Comparison of ENCODE assay signal across 6 cellular contexts in genomic region chr9:35748239-35748857, GRCh38. TPM values are rescaled to one million over a fixed set of nuclear protein-coding genes. Genes with fewer than 3 reads are reported as not detected.
A peak's percentile ranks its signal among the peaks of the same experiment; 100 is the strongest.
DNase-seq lines count a peak whose midpoint lies in the region; ATAC-seq, FAIRE-seq and TF ChIP-seq lines count a peak whose summit lies in the region.

No MANE protein-coding gene starts in this region.

- CTCF ChIA-PET in Caco-2 (lab: Charles Lee): interaction anchor here (1.0 to 3.4 kb wide), 8 partner anchors 10 to 90 kb away, joined by 3 to 21 read pairs (median 8); partner anchors contain the start of genes CCDC107, CREB3, RMRP and TLN1

- H3K27me3 Mint-ChIP-seq in Caco-2 (ENCODE audit: insufficient read depth, unreplicated experiment): no peaks in the 10 kb centered on the region

- no peaks in the 10 kb centered on the region for H3K9me3 ChIP-seq in Caco-2
- H3K9me3 ChIP-seq in Peyer's patch: no peaks in the 10 kb centered on the region
- H3K9me3 ChIP-seq in left ventricle myocardium inferior (replicated peaks): no peaks in the 10 kb centered on the region
- no peaks in the 10 kb centered on the region for H3K9me3 ChIP-seq in upper lobe of left lung

- intact Hi-C loops in Caco-2 (cut with micrococcal nuclease; ENCODE audit: unreplicated experiment) (loop anchor here (2.0 to 5.0 kb wide), 2 partner anchors 16 to 69 kb away; partner anchors contain the start of genes CREB3, HINT2 and TLN1), left ventricle myocardium inferior (cut with micrococcal nuclease) (no loop called here)

- H3K4me3 ChIP-seq in Caco-2 (ENCODE audit: low read depth, low read length) (peak overlapping the region; percentile 89), Peyer's patch (peak overlapping the region; percentile 90 to 96 (median 94)), left ventricle myocardium inferior (peak overlapping the region; percentile 80), upper lobe of left lung (peak overlapping the region; percentile 76 to 90 (median 88))

- H3K27me3 ChIP-seq in Caco-2 (replicated peaks; ENCODE audit: control insufficient read depth, insufficient read depth, low read length): no peaks in the 10 kb centered on the region
- no peaks in the 10 kb centered on the region for H3K27me3 ChIP-seq in Peyer's patch
- H3K27me3 ChIP-seq in left ventricle myocardium inferior (ENCODE audit: low read depth): no peaks in the 10 kb centered on the region
- H3K27me3 ChIP-seq in upper lobe of left lung: no peaks in the 10 kb centered on the region

- 0% methylated on average over 1 to 24 of the region's 24 CpGs for WGBS in upper lobe of left lung, 2 donors

- H3K36me3 Mint-ChIP-seq in Caco-2 (ENCODE audit: insufficient read depth, unreplicated experiment): peaks cover 49% of the 10 kb centered on the region

- no peak for ATAC-seq in upper lobe of left lung (ENCODE audit: low FRiP score in 2 of 2)

- peaks cover 23% of the 10 kb centered on the region for H3K4me1 ChIP-seq in Caco-2
- H3K4me1 ChIP-seq in Peyer's patch: peaks cover 0 to 52% (median 17%) of the 10 kb centered on the region in 4 donors
- H3K4me1 ChIP-seq in left ventricle myocardium inferior: peaks cover 77% of the 10 kb centered on the region
- H3K4me1 ChIP-seq in upper lobe of left lung: peaks cover 32 to 66% (median 45%) of the 10 kb centered on the region in 4 donors

- no peak for TF ChIP-seq CTCF in Caco-2 (IDR thresholded peaks at IDR 0.05; ENCODE audit: insufficient read depth in 1 of 2, low read depth in 1 of 2, low read length in 1 of 2, severe bottlenecking in 1 of 2, unreplicated experiment in 1 of 2)
- no peak for TF ChIP-seq CTCF in Peyer's patch (IDR thresholded peaks at IDR 0.05)
- TF ChIP-seq CTCF in left ventricle myocardium inferior (IDR thresholded peaks at IDR 0.05; ENCODE audit: borderline replicate concordance): no peak
- no peak for TF ChIP-seq CTCF in upper lobe of left lung (IDR thresholded peaks at IDR 0.05)

- H3K36me3 ChIP-seq in Caco-2 (ENCODE audit: control insufficient read depth, insufficient read depth, low read length): peaks cover 8% of the 10 kb centered on the region
- H3K36me3 ChIP-seq in Peyer's patch: peaks cover 0 to 47% (median 0%) of the 10 kb centered on the region in 3 donors
- H3K36me3 ChIP-seq in left ventricle myocardium inferior: peaks cover 53% of the 10 kb centered on the region
- H3K36me3 ChIP-seq in upper lobe of left lung: peaks cover 15 to 48% (median 41%) of the 10 kb centered on the region in 4 donors

- H3K27ac ChIP-seq in Peyer's patch (peak overlapping the region; percentile 97 to 99 (median 97)), left ventricle myocardium inferior (replicated peaks) (peak overlapping the region; percentile 95), upper lobe of left lung (peak overlapping the region; percentile 90 to 97 (median 94))

- H3K4me1 Mint-ChIP-seq in Caco-2 (ENCODE audit: low read depth, unreplicated experiment): peaks cover 22% of the 10 kb centered on the region

- no peak for DNase-seq in Caco-2
- DNase-seq in Peyer's patch: no peak
- no peak for DNase-seq in left ventricle myocardium inferior
- DNase-seq in upper lobe of left lung: no peak
- DNase-seq in H54 (ENCODE audit: insufficient read length, low spot score): no peak
- no peak for DNase-seq in germinal center (ENCODE audit: low spot score)

- no peaks in the 10 kb centered on the region for H3K9me3 Mint-ChIP-seq in Caco-2 (ENCODE audit: unreplicated experiment)

- BruUV-seq in Caco-2 (replicated peaks; lab: Mats Ljungman, UMichigan): no TSS peak

- FAIRE-seq in H54 (lab: Jason Lieb, UNC): no peak

- H3K27ac Mint-ChIP-seq in Caco-2 (ENCODE audit: unreplicated experiment): peak overlapping the region; percentile 85

- H3K4me3 Mint-ChIP-seq in Caco-2 (ENCODE audit: unreplicated experiment): peak overlapping the region; percentile 86

- POLR2A ChIA-PET in Caco-2 (lab: Charles Lee): interaction anchor here (0.5 to 4.1 kb wide), 12 partner anchors 9 to 259 kb away, joined by 3 to 41 read pairs (median 5); partner anchors contain the start of genes CCDC107, CREB3, HINT2 and RMRP

- TF ChIP-seq EP300 in upper lobe of left lung (IDR thresholded peaks at IDR 0.05): no peak

- TF ChIP-seq POLR2A in Peyer's patch (IDR thresholded peaks at IDR 0.05) (no peak), upper lobe of left lung (IDR thresholded peaks at IDR 0.05) (no peak), H54 (IDR thresholded peaks at IDR 0.05; ENCODE audit: low read depth, low read length) (no peak)

RNA-seq across cellular contexts. Expression of gene GBA2, which starts 0.7 kb away (rescaled TPM):
- total RNA-seq in Caco-2 (2022) (108 and 111 TPM in 2 replicates), Peyer's patch (100 to 1,000 TPM; 263 to 474 (median 436) TPM), left ventricle myocardium inferior (75.0 TPM), upper lobe of left lung (100 to 1,000 TPM in 1 of 6 donors, 10 to 100 TPM in 5; 60.4 to 189 (median 77.0) TPM)

RNA-seq across cellular contexts. Expression of gene RGP1, which starts 0.7 kb away (rescaled TPM):
- total RNA-seq in Caco-2 (2022): 25.0 and 27.1 TPM in 2 replicates
- 10 to 100 TPM; 16.5 to 44.4 (median 38.3) TPM for total RNA-seq in Peyer's patch
- total RNA-seq in left ventricle myocardium inferior: 30.2 TPM
- total RNA-seq in upper lobe of left lung: 10 to 100 TPM; 20.1 to 34.4 (median 23.5) TPM

RNA-seq across cellular contexts. Expression of gene MSMP, which starts 5.7 kb away (rescaled TPM):
- not detected in 2 replicates for total RNA-seq in Caco-2 (2022)
- total RNA-seq in Peyer's patch: not detected
- total RNA-seq in left ventricle myocardium inferior: not detected
- total RNA-seq in upper lobe of left lung: 1 to 10 TPM in 2 of 6 donors, not detected in 4; 1.1 to 2.8 TPM

RNA-seq across cellular contexts. Expression of gene CREB3, which starts 15.9 kb away (rescaled TPM):
- total RNA-seq in Caco-2 (2022) (50.4 and 54.1 TPM in 2 replicates), Peyer's patch (10 to 100 TPM; 19.8 to 34.3 (median 28.5) TPM), left ventricle myocardium inferior (20.6 TPM), upper lobe of left lung (10 to 100 TPM; 27.2 to 61.3 (median 33.5) TPM)

RNA-seq across cellular contexts. Expression of gene TLN1, which starts 16.4 kb away (rescaled TPM):
- total RNA-seq in Caco-2 (2022) (147 and 165 TPM in 2 replicates), Peyer's patch (100 to 1,000 TPM; 129 to 262 (median 188) TPM), left ventricle myocardium inferior (234 TPM), upper lobe of left lung (100 to 1,000 TPM; 237 to 557 (median 325) TPM)
